ENCODE assay signal across 9 cellular contexts in the genomic region with DNA sequence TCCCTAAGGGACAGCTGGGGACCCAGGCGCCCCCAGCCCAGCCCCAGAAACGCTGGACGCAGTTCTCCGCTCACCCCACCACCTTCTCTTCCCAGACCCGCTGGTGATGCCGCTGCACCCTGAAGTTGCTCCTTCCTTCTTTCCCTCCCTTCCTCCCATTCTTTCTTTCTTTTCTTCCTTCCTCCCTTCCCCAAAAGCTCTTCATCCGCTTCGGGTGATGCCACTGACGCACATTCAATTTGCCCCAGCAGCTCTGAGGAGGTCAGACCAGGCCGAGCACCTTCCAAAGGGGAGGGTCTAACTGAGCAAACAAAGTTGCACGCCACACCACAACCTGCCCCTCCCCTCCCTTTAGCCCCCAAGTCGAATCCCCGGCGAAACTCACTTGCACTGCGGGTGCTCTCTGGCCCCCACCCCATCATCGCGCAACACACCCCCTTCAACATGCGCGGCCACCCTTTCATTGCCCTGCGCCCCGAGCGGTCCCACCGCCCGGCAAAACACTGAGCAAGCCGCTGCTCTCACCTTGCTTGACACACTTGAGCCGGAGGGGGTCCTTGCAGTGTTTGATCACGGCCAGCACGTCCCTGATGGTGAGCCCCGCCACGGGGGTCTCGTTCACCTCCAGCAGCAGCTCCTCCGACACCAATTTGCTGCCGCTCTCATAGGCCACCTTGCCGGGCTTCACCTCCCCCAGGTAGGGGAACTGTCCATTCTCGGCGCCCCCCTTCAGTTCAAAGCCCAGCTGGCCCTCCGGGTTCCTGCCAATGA. TPM values are rescaled to one million over a fixed set of nuclear protein-coding genes. Genes with fewer than 3 reads are reported as not detected.
A peak's percentile ranks its signal among the peaks of the same experiment; 100 is the strongest.
DNase-seq lines count a peak whose midpoint lies in the region; ATAC-seq lines count a peak whose summit lies in the region.
"Had no signal": no experiment of that assay in that cellular context is flagged by ENCODE, and none has a peak within 500 bp of the region (broad histone marks: within the 10 kb centered on the region; RNA-seq: fewer than 3 reads in every experiment).

No MANE protein-coding gene starts in this region.

- peaks cover 17% of the 10 kb centered on the region for H3K4me1 ChIP-seq in GM23248 (ENCODE audit: insufficient read depth)

- H3K4me1 Mint-ChIP-seq in T-helper 2 cell treated with Interferon-gamma antibody and Interleukin-4, amounts not matched to agents 5 μg/mL and 100 μg/mL, for 36 hours (ENCODE audit: low read depth), result no peaks in the 10 kb centered on the region
- no peaks in the 10 kb centered on the region for H3K4me1 Mint-ChIP-seq in activated CD8-positive, alpha-beta memory T cell treated with anti-CD3 and anti-CD28 coated beads, Interleukin-2, amount 10 ng/mL, durations not matched to agents 7 days and 5 days

- DNase-seq in GM23248 (peak; percentile 65), head of caudate nucleus (peak in 39 of 42 donors; percentile 5 to 61 (median 24)), nucleus accumbens (lab: John Stamatoyannopoulos, UW) (peak in 29 of 56 donors; percentile 13 to 79 (median 45)), epidermal melanocyte (ENCODE audit: insufficient read length, low spot score) (no peak)
- DNase-seq in T-helper 2 cell treated with Interferon-gamma antibody and Interleukin-4, amounts not matched to agents 5 μg/mL and 100 μg/mL, for 36 hours (ENCODE audit: low spot score), result no peak
- no peak for DNase-seq in activated CD8-positive, alpha-beta memory T cell treated with anti-CD3 and anti-CD28 coated beads, Interleukin-2, amount 10 ng/mL, durations not matched to agents 7 days and 5 days

- no peaks in the 10 kb centered on the region for H3K9me2 ChIP-seq in GM23248 (ENCODE audit: insufficient read depth)

- peaks cover 91% of the 10 kb centered on the region for H3K79me2 ChIP-seq in GM23248 (ENCODE audit: insufficient read depth)

- H2AFZ ChIP-seq in GM23248, result peak overlapping the region; percentile 91

- H3K4me3 ChIP-seq in GM23248, result peak overlapping the region; percentile 83

- H3K36me3 Mint-ChIP-seq in T-helper 2 cell treated with Interferon-gamma antibody and Interleukin-4, amounts not matched to agents 5 μg/mL and 100 μg/mL, for 36 hours (ENCODE audit: low read depth), result no peaks in the 10 kb centered on the region
- H3K36me3 Mint-ChIP-seq in activated CD8-positive, alpha-beta memory T cell treated with anti-CD3 and anti-CD28 coated beads, Interleukin-2, amount 10 ng/mL, durations not matched to agents 7 days and 5 days, result no peaks in the 10 kb centered on the region

- 1 to 2% methylated on average over 35 to 37 of the region's 37 CpGs for WGBS in GM23248 (ENCODE audit: low coverage in 1 of 2, low lambda C conversion rate in 2 of 2, missing lambda C conversion rate in 2 of 2), 2 experiments

- peak overlapping the region; percentile 27 for H3K27ac Mint-ChIP-seq in T-helper 2 cell treated with Interferon-gamma antibody and Interleukin-4, amounts not matched to agents 5 μg/mL and 100 μg/mL, for 36 hours
- H3K27ac Mint-ChIP-seq in activated CD8-positive, alpha-beta memory T cell treated with anti-CD3 and anti-CD28 coated beads, Interleukin-2, amount 10 ng/mL, durations not matched to agents 7 days and 5 days, result no peak overlapping the region

- peaks cover 13% of the 10 kb centered on the region; the same call in 1 of the 2 replicates for H3F3A ChIP-seq in GM23248 (ENCODE audit: insufficient read depth)

- H3K27me3 ChIP-seq in GM23248 (replicated peaks; ENCODE audit: insufficient read depth), result no peaks in the 10 kb centered on the region

- peak overlapping the region; percentile 87 for H3K27ac ChIP-seq in GM23248
- H3K27ac ChIP-seq: neutrophil had no signal

- peak overlapping the region; percentile 93 for H3K9ac ChIP-seq in GM23248

- H4K20me1 ChIP-seq in GM23248 (ENCODE audit: insufficient read depth), result no peaks in the 10 kb centered on the region

- no peaks in the 10 kb centered on the region for H3K36me3 ChIP-seq in GM23248 (ENCODE audit: low read depth)
- H3K36me3 ChIP-seq: neutrophil had no signal

- CTCF ChIA-PET in activated CD8-positive, alpha-beta memory T cell treated with anti-CD3 and anti-CD28 coated beads, Interleukin-2, amount 10 ng/mL, durations not matched to agents 7 days and 5 days (lab: Charles Lee), result no interaction called here

- in situ Hi-C loops in GM23248 (cut with MboI), result no loop called here

- ATAC-seq in activated CD8-positive, alpha-beta memory T cell treated with anti-CD3 and anti-CD28 coated beads, Interleukin-2, amount 10 ng/mL, durations not matched to agents 7 days and 5 days, result no peak
- ATAC-seq in GM19035 (IDR thresholded peaks at IDR 0.05; ENCODE audit: unreplicated experiment), result no peak
- ATAC-seq in GM18517 (IDR thresholded peaks at IDR 0.05; ENCODE audit: unreplicated experiment), result no peak

- H3K9me3 Mint-ChIP-seq in T-helper 2 cell treated with Interferon-gamma antibody and Interleukin-4, amounts not matched to agents 5 μg/mL and 100 μg/mL, for 36 hours, result no peaks in the 10 kb centered on the region
- H3K9me3 Mint-ChIP-seq in activated CD8-positive, alpha-beta memory T cell treated with anti-CD3 and anti-CD28 coated beads, Interleukin-2, amount 10 ng/mL, durations not matched to agents 7 days and 5 days (ENCODE audit: low read depth), result peaks cover 2% of the 10 kb centered on the region

- peaks cover 52% of the 10 kb centered on the region for H3K27me3 Mint-ChIP-seq in T-helper 2 cell treated with Interferon-gamma antibody and Interleukin-4, amounts not matched to agents 5 μg/mL and 100 μg/mL, for 36 hours (ENCODE audit: low read depth)
- peaks cover 44% of the 10 kb centered on the region for H3K27me3 Mint-ChIP-seq in activated CD8-positive, alpha-beta memory T cell treated with anti-CD3 and anti-CD28 coated beads, Interleukin-2, amount 10 ng/mL, durations not matched to agents 7 days and 5 days

- intact Hi-C loops in head of caudate nucleus (cut with DNase I), result loop anchor here (5.0 kb wide), 1 partner anchor 150 kb away; no protein-coding TSS in a partner anchor

- peak overlapping the region; percentile 100 for H3K4me2 ChIP-seq in GM23248 (ENCODE audit: unreplicated experiment)

- H3K4me3 Mint-ChIP-seq in T-helper 2 cell treated with Interferon-gamma antibody and Interleukin-4, amounts not matched to agents 5 μg/mL and 100 μg/mL, for 36 hours, result no peak overlapping the region
- H3K4me3 Mint-ChIP-seq in activated CD8-positive, alpha-beta memory T cell treated with anti-CD3 and anti-CD28 coated beads, Interleukin-2, amount 10 ng/mL, durations not matched to agents 7 days and 5 days, result no peak overlapping the region

- H3K9me3 ChIP-seq in GM23248 (ENCODE audit: low read depth), result no peaks in the 10 kb centered on the region
- H3K9me3 ChIP-seq: neutrophil had no signal

RNA-seq across cellular contexts. Expression of a gene that starts 0.8 kb away (rescaled TPM):
- total RNA-seq in GM23248 (2014; rRNA removed; shearing (Covaris generic)), result 4.1 and 8.1 TPM in 2 replicates
- 2.2 and 3.5 TPM in 2 replicates for polyA plus RNA-seq in GM23248 (2016; fragmentation: Nextera tagmentation; extraction: Ambion mirVana)
- total RNA-seq in activated CD8-positive, alpha-beta memory T cell treated with anti-CD3 and anti-CD28 coated beads, Interleukin-2, amount 10 ng/mL, durations not matched to agents 7 days and 5 days, result under 1 TPM; 0.09 to 0.19 TPM

Comparison
In these comparisons a context has a peak if more than half of its experiments do, and no peak if none do; other contexts are left out.
1. DNase-seq: peak in GM23248 (single experiment), head of caudate nucleus (39 of 42) and nucleus accumbens (29 of 56); none in T-helper 2 cell treated with Interferon-gamma antibody and Interleukin-4, amounts not matched to agents 5 μg/mL and 100 μg/mL, for 36 hours (single experiment), activated CD8-positive, alpha-beta memory T cell treated with anti-CD3 and anti-CD28 coated beads, Interleukin-2, amount 10 ng/mL, durations not matched to agents 7 days and 5 days (single experiment) and epidermal melanocyte (single experiment).